Comparison of ENCODE assay signal across 27 cellular contexts in the genomic region with DNA sequence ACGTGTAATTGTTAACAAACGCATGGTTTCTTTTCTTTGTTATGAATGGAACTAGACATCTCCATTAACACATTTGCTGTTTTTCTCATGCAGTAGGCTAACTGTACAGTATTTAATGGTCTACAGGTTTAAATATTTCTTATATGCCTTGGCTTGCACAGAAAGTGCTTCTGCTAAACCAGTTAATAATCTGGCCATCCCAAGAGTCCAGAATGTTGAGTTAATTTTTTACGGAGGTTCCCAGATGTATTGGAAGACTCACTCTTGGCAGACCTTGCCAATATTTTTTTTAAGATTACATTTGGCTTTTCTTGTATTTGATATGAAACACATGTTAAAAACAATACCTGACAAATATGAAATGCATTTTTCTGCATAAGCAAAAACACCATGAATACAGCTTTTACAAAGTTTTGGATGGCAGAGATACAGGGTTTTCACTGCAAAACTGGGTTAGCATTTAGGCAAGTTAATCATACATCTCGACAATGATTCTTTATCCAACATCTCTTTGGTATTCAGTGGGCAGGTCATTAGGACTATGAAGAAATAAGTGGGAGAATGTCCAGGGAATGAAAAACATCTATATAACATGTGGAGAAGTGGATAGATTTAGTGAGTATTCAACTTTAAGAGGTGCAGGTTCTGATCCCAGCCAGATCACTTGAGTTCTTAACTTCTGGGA.
DNase-seq lines count a peak whose midpoint lies in the region; ATAC-seq and TF ChIP-seq lines count a peak whose summit lies in the region.
"Had no signal": no experiment of that assay in that cellular context is flagged by ENCODE, and none has a peak within 500 bp of the region (broad histone marks: within the 10 kb centered on the region; RNA-seq: fewer than 3 reads in every experiment).

No MANE protein-coding gene starts in this region.

- H4K20me1 ChIP-seq in GM23248 (ENCODE audit: insufficient read depth): no peaks in the 10 kb centered on the region

- DNase-seq in GM23248 (peak; percentile 71), cardiac fibroblast (ENCODE audit: low read depth in 2 of 2) (peak; percentile 14 to 58), glomerular visceral epithelial cell (ENCODE audit: extremely low spot score) (peak; percentile 38), H7 (no peak), NCI-H1436 treated with DMSO at 0.1 percent for 48 hours (lab: John Stamatoyannopoulos, UW) (no peak)
- DNase-seq: activated CD4-positive, alpha-beta T cell treated with anti-CD3 and anti-CD28 coated beads for 1 hour; activated CD8-positive, alpha-beta T cell treated with anti-CD3 and anti-CD28 coated beads, Interleukin-2, amount 10 ng/mL, durations not matched to agents 7 days and 5 days; activated gamma-delta T cell; activated naive CD8-positive, alpha-beta T cell treated with anti-CD3 and anti-CD28 coated beads, Interleukin-2, amount 50 U/mL, for 24 hours; DMS53; effector memory CD4-positive, alpha-beta T cell; GF-D8; GOT3; heart right ventricle; Kasumi-1; left ventricle myocardium inferior; MV-4-11; naive thymus-derived CD4-positive, alpha-beta T cell; NCI-H1694; NCI-H2171 treated with DMSO at 0.1 percent for 48 hours; NCI-H524; retina; thyroid gland had no signal

- no peak overlapping the region for H2AFZ ChIP-seq in GM23248

- H3K36me3 ChIP-seq in GM23248 (ENCODE audit: low read depth): no peaks in the 10 kb centered on the region
- no peaks in the 10 kb centered on the region for H3K36me3 ChIP-seq in H7 (replicated peaks; ENCODE audit: control insufficient read depth, insufficient read depth, low read length)
- H3K36me3 ChIP-seq: heart right ventricle, left ventricle myocardium inferior, thyroid gland had no signal

- in situ Hi-C loops in GM23248 (cut with MboI): no loop called here

- H3K27me3 ChIP-seq in GM23248 (replicated peaks; ENCODE audit: insufficient read depth) (no peaks in the 10 kb centered on the region), H7 (ENCODE audit: control insufficient read depth, insufficient read depth, low read length) (no peaks in the 10 kb centered on the region)
- H3K27me3 ChIP-seq: heart right ventricle, thyroid gland had no signal

- H3F3A ChIP-seq in GM23248 (ENCODE audit: insufficient read depth): peaks cover 15% of the 10 kb centered on the region; the same call in 1 of the 2 replicates

- ATAC-seq in HG03159 (IDR thresholded peaks at IDR 0.05; ENCODE audit: unreplicated experiment) (no peak), HG03378 (IDR thresholded peaks at IDR 0.05; ENCODE audit: unreplicated experiment) (no peak)
- ATAC-seq: activated CD8-positive, alpha-beta T cell treated with anti-CD3 and anti-CD28 coated beads, Interleukin-2, amount 10 ng/mL, durations not matched to agents 7 days and 5 days; activated naive CD8-positive, alpha-beta T cell treated with anti-CD3 and anti-CD28 coated beads, Interleukin-2, amount 50 U/mL, for 24 hours; esophagus mucosa; heart right ventricle; naive thymus-derived CD4-positive, alpha-beta T cell; Panc1 had no signal

- H3K4me3 ChIP-seq in GM23248: no peak overlapping the region
- no peak overlapping the region for H3K4me3 ChIP-seq in cardiac fibroblast (replicated peaks in 1 of 2; ENCODE audit: low read depth in 2 of 2, low read length in 2 of 2)
- H3K4me3 ChIP-seq in H7 (ENCODE audit: insufficient read depth, low read depth, low read length): no peak overlapping the region
- H3K4me3 ChIP-seq: heart right ventricle, left ventricle myocardium inferior, thyroid gland had no signal

- no peak overlapping the region for H3K27ac ChIP-seq in GM23248
- H3K27ac ChIP-seq: heart right ventricle, left ventricle myocardium inferior, thyroid gland had no signal

- H3K9me2 ChIP-seq in GM23248 (ENCODE audit: insufficient read depth): no peaks in the 10 kb centered on the region

- TF ChIP-seq CTCF in cardiac fibroblast (IDR thresholded peaks at IDR 0.05; ENCODE audit: low read depth, low read length): no peak

- no peaks in the 10 kb centered on the region for H3K79me2 ChIP-seq in GM23248 (ENCODE audit: insufficient read depth)

- WGBS in GM23248 (ENCODE audit: low coverage in 1 of 2, low lambda C conversion rate in 2 of 2, missing lambda C conversion rate in 2 of 2), 2 experiments: 40 to 43% methylated on average over 4 of the region's 4 CpGs

- no peaks in the 10 kb centered on the region for H3K9me3 ChIP-seq in GM23248 (ENCODE audit: low read depth)
- H3K9me3 ChIP-seq: heart right ventricle, left ventricle myocardium inferior, thyroid gland had no signal

- peaks cover 11% of the 10 kb centered on the region for H3K4me1 ChIP-seq in GM23248 (ENCODE audit: insufficient read depth)
- H3K4me1 ChIP-seq: left ventricle myocardium inferior had no signal

- H3K4me2 ChIP-seq in GM23248 (ENCODE audit: unreplicated experiment): peak overlapping the region; percentile 13

- H3K9ac ChIP-seq in GM23248: no peak overlapping the region

Comparison
In these comparisons a context has a peak if more than half of its experiments do, and no peak if none do; other contexts are left out.
1. DNase-seq: peak in GM23248 (single experiment), cardiac fibroblast (2 of 2) and glomerular visceral epithelial cell (single experiment); none in H7 (single experiment) and NCI-H1436 treated with DMSO at 0.1 percent for 48 hours (single experiment).